ENCODE assay signal across 8 cellular contexts in the genomic region with DNA sequence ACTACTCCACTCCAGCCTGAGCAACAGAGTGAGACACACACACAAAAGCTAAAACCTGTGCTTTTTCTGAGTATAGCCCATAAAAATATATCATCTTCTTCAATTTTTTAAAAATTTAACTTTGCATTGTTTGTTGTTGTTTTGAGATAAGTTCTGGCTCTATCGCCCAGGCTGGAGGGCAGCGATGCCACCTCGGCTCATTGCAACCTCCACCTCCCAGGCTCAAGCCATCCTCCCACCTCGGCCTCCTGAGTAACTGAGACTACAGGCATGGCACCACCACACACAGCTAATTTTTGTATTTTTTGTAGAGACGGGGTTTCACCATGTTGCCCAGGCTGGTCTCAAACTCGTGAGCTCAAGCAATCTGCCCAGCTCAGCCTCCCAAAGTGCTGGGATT. TPM values are rescaled to one million over a fixed set of nuclear protein-coding genes. Genes with fewer than 3 reads are reported as not detected.
"Had no signal": no experiment of that assay in that cellular context is flagged by ENCODE, and none has a peak within 500 bp of the region (broad histone marks: within the 10 kb centered on the region; RNA-seq: fewer than 3 reads in every experiment).

No MANE protein-coding gene starts in this region.

- ATAC-seq: GM12878 had no signal

- H3K4me3 ChIP-seq: GM12878 had no signal

- DNase-seq: GDM1, GF-D8 had no signal

- FAIRE-seq: G401.6, GM12878, GM12891, GM12892, GM18507, GM19239 had no signal

RNA-seq across cellular contexts. Expression of gene TLX1, which starts 14.3 kb away (rescaled TPM):
- total RNA-seq: GM12878 had no signal
- polyA plus RNA-seq: GM12878 had no signal
